ENCODE assay signal across 8 cellular contexts in the genomic region with DNA sequence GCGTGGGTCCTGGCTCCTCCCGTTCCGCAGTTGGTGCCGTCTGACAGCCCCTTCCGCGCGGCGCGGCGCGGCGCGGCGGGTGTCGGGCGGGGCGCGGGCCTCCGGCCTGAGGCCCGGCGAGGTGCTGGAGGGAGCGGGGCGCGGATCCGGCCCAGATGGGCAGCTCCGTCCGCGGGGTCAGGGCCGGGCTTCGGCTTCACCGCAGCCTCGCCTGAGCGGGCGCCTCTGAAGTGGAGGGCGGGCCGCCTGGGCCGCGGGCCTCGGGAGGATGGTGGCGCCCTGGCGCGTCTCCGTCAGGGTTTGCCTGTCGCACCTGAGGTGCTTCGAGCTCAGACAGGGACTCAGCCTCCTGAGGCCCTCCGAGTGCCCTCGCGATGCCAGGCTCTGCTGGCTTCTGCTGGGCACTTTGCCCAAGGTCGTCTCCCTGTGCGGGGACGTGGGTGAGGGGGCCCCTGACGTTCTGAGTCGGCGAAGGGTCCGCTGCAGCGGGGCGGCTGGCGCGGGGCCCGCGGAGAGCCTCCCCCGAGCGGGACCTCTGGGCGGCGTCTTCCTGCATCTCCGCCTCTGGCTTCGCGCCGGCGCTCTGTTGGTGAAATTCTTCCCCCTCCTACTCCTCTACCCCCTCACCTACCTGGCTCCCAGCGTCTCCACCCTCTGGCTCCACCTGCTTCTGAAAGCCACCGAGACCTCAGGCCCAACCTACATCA.
DNase-seq lines count a peak whose midpoint lies in the region; ATAC-seq and TF ChIP-seq lines count a peak whose summit lies in the region.

No MANE protein-coding gene starts in this region.

- H3K4me1 ChIP-seq in neuron (ENCODE audit: insufficient read depth, low read length) = no peaks in the 10 kb centered on the region

- H3K9me3 ChIP-seq in neuron (ENCODE audit: low read length) = no peaks in the 10 kb centered on the region

- H3K36me3 ChIP-seq in neuron (ENCODE audit: insufficient read depth, low read length) = no peaks in the 10 kb centered on the region

- TF ChIP-seq CTCF in fibroblast of mammary gland (conservative IDR thresholded peaks at IDR 0.05; ENCODE audit: control insufficient read depth, insufficient read depth, low read depth, low read length) = no peak

- peak; percentile 34 for ATAC-seq in HG02870 (IDR thresholded peaks at IDR 0.05; ENCODE audit: unreplicated experiment)

- peak; percentile 67 to 80 for DNase-seq in NCI-H2081 (lab: John Stamatoyannopoulos, UW)
- no peak for DNase-seq in NCI-H2081 treated with DMSO at 0.1 percent for 48 hours (lab: John Stamatoyannopoulos, UW)
- DNase-seq in NCI-H510A (lab: John Stamatoyannopoulos, UW) = peak; percentile 52
- DNase-seq in activated T-cell treated with anti-CD3 and anti-CD28 coated beads, Interleukin-2, amount 50 U/mL, for 1 hour = peak; percentile 83
- no peak for DNase-seq in fibroblast of mammary gland (ENCODE audit: low read depth)
- peak in 23 of 49 donors; percentile 32 to 82 (median 55) for DNase-seq in substantia nigra (lab: John Stamatoyannopoulos, UW)

- H3K4me3 ChIP-seq in fibroblast of mammary gland (ENCODE audit: control insufficient read depth, low read depth, low read length) = peak overlapping the region; percentile 61
- peak overlapping the region; percentile 53 for H3K4me3 ChIP-seq in neuron (ENCODE audit: low read length)

- H2AFZ ChIP-seq in neuron (ENCODE audit: low read depth, low read length) = peak overlapping the region; percentile 96

- H3K27ac ChIP-seq in substantia nigra (ENCODE audit: low read depth, low read length, poor library complexity, severe bottlenecking) = peak overlapping the region; percentile 88

- H3K27me3 ChIP-seq in neuron (ENCODE audit: insufficient read depth, low read length) = peaks cover under 1% of the 10 kb centered on the region

Comparison
In these comparisons a context has a peak if more than half of its experiments do, and no peak if none do; other contexts are left out.
1. DNase-seq: peak in NCI-H2081 (2 of 2), NCI-H510A (single experiment) and activated T-cell treated with anti-CD3 and anti-CD28 coated beads, Interleukin-2, amount 50 U/mL, for 1 hour (single experiment); none in NCI-H2081 treated with DMSO at 0.1 percent for 48 hours (single experiment) and fibroblast of mammary gland (single experiment).